In the genomic region with DNA sequence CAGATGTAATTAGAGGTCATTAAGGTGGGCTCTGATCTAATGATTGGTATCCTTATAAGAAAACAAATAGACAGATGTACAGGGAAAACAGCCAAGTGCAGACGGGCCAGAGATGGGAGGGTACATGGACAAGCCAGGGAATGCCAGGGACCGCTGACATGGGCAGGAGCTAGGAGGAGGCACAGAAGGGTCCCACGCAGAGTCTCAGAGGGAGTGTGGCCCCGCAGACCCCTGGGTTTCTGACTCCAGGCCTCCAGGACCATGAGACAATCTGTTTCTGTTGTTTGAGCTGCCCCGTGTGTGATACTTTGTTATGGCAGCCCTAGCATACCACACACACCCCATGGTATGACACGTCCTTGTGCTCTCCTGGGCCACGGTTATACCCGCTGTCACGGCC, we compare ENCODE assay signal across 30 cellular contexts. TPM values are rescaled to one million over a fixed set of nuclear protein-coding genes. Genes with fewer than 3 reads are reported as not detected.
"Had no signal": no experiment of that assay in that cellular context is flagged by ENCODE, and none has a peak within 500 bp of the region (broad histone marks: within the 10 kb centered on the region; RNA-seq: fewer than 3 reads in every experiment).

No MANE protein-coding gene starts in this region.

- H3K4me3 ChIP-seq: colonic mucosa, heart right ventricle, lower lobe of right lung, pancreas, prostate gland, right atrium auricular region, smooth muscle cell, stomach, tibial artery, upper lobe of left lung had no signal

- ATAC-seq: esophagus mucosa; foreskin keratinocyte; heart right ventricle; left ventricle myocardium superior; lower lobe of right lung; natural killer cell; pancreas; sciatic nerve; stimulated activated effector memory CD8-positive, alpha-beta T cell treated with anti-CD3 and anti-CD28 coated beads, Interleukin-12 subunit alpha, Interleukin-12 subunit beta, amount 100 ng/mL, for 72 hours had no signal

- FAIRE-seq: islet of Langerhans, pancreas had no signal

- H3K36me3 ChIP-seq: colonic mucosa, heart right ventricle, lower lobe of right lung, neutrophil, pancreas, prostate gland, right atrium auricular region, stomach, tibial artery, upper lobe of left lung had no signal

- H3K4me1 ChIP-seq: colonic mucosa had no signal

- H3K27ac ChIP-seq: colonic mucosa, epithelial cell of prostate, foreskin keratinocyte, heart right ventricle, lower lobe of right lung, neutrophil, pancreas, right atrium auricular region had no signal

- H3K4me1 Mint-ChIP-seq: natural killer cell; stimulated activated effector memory CD8-positive, alpha-beta T cell treated with anti-CD3 and anti-CD28 coated beads, Interleukin-12 subunit alpha, Interleukin-12 subunit beta, amount 100 ng/mL, for 72 hours had no signal

- H3K27ac Mint-ChIP-seq: dendritic cell treated with granulocyte-macrophage colony-stimulating factor and Interleukin-4, amounts not matched to agents 40 ng/mL and 50 ng/mL, for 4 days; endodermal cell; natural killer cell; stimulated activated effector memory CD8-positive, alpha-beta T cell treated with anti-CD3 and anti-CD28 coated beads, Interleukin-12 subunit alpha, Interleukin-12 subunit beta, amount 100 ng/mL, for 72 hours had no signal

- DNase-seq: central memory CD4-positive, alpha-beta T cell; colonic mucosa; effector CD8-positive, alpha-beta T cell; endodermal cell; foreskin keratinocyte; glutamatergic neuron; heart right ventricle; hippocampal formation; kidney glomerular epithelial cell; left ventricle myocardium superior; lower lobe of right lung; natural killer cell; stimulated activated CD4-positive, alpha-beta T cell treated with anti-CD3 and anti-CD28 coated beads, Interleukin-2, amount 100 ng/mL, for 24 hours; stimulated activated CD4-positive, alpha-beta T cell treated with anti-CD3 and anti-CD28 coated beads, Interleukin-4, amount 100 ng/mL, for 24 hours; stimulated activated naive CD4-positive, alpha-beta T cell treated with Interleukin-2 at 50 U/mL for 16 hours; stomach; tibial artery; upper lobe of left lung had no signal

- H3K9me3 ChIP-seq: colonic mucosa, heart right ventricle, lower lobe of right lung, neutrophil, pancreas, prostate gland, right atrium auricular region, stomach, tibial artery, upper lobe of left lung had no signal

- H3K27me3 ChIP-seq: colonic mucosa, heart right ventricle, neutrophil, pancreas, right atrium auricular region, stomach, tibial artery, upper lobe of left lung had no signal

- H3K4me3 Mint-ChIP-seq: dendritic cell treated with granulocyte-macrophage colony-stimulating factor and Interleukin-4, amounts not matched to agents 40 ng/mL and 50 ng/mL, for 4 days; endodermal cell; natural killer cell; stimulated activated effector memory CD8-positive, alpha-beta T cell treated with anti-CD3 and anti-CD28 coated beads, Interleukin-12 subunit alpha, Interleukin-12 subunit beta, amount 100 ng/mL, for 72 hours had no signal

- H3K36me3 Mint-ChIP-seq: natural killer cell; stimulated activated effector memory CD8-positive, alpha-beta T cell treated with anti-CD3 and anti-CD28 coated beads, Interleukin-12 subunit alpha, Interleukin-12 subunit beta, amount 100 ng/mL, for 72 hours had no signal

- H3K9me3 Mint-ChIP-seq: dendritic cell treated with granulocyte-macrophage colony-stimulating factor and Interleukin-4, amounts not matched to agents 40 ng/mL and 50 ng/mL, for 4 days; endodermal cell; natural killer cell; stimulated activated effector memory CD8-positive, alpha-beta T cell treated with anti-CD3 and anti-CD28 coated beads, Interleukin-12 subunit alpha, Interleukin-12 subunit beta, amount 100 ng/mL, for 72 hours had no signal

RNA-seq across cellular contexts. Expression of gene GADD45G, which starts 29.1 kb away (rescaled TPM):
- total RNA-seq: foreskin keratinocyte had no signal
- polyA plus RNA-seq: fibroblast of lung had no signal
